In the genomic region with DNA sequence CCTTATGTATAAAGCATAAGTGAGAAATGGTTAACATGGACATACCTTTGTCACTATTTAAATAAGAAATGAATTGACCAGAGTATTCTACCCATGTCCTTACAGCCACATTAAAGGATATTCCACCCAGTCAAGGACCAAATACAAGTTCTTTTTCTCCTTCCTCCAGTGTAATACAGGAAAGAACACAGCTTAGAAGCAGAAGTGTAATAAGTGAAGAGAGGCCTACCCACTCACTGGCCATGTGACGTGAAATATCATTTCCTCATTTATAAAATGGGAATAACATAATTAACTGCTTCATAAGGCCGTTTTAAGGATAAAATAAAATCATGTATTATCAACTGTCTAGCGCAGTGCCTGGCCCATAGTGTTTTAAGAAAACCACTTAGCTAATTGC, we compare ENCODE assay signal across 17 cellular contexts.
"Had no signal": no experiment of that assay in that cellular context is flagged by ENCODE, and none has a peak within 500 bp of the region (broad histone marks: within the 10 kb centered on the region; RNA-seq: fewer than 3 reads in every experiment).

No MANE protein-coding gene starts in this region.

- DNase-seq: activated CD4-positive, alpha-beta T cell treated with anti-CD3 and anti-CD28 coated beads, Interleukin-2, amount 10 ng/mL, durations not matched to agents 24 days and 14 days; activated CD8-positive, alpha-beta T cell treated with anti-CD3 and anti-CD28 coated beads, Interleukin-2, amount 10 ng/mL, durations not matched to agents 7 days and 5 days; activated naive CD4-positive, alpha-beta T cell treated with Interleukin-2 at 50 U/mL for 16 hours; activated T-cell treated with anti-CD3 and anti-CD28 coated beads, Interleukin-2, amount 50 U/mL, for 24 hours; anterior cingulate cortex; central memory CD4-positive, alpha-beta T cell; colonic mucosa; gastrocnemius medialis; heart left ventricle; kidney glomerular epithelial cell; mesendoderm; retina; stimulated activated CD4-positive, alpha-beta T cell treated with anti-CD3 and anti-CD28 coated beads, Interleukin-12 subunit alpha, Interleukin-12 subunit beta, amount 100 ng/mL, for 4 hours; stimulated activated CD4-positive, alpha-beta T cell treated with anti-CD3 and anti-CD28 coated beads, Interleukin-1b, Interleukin-23, amount 100 ng/mL, for 48 hours; stimulated activated CD8-positive, alpha-beta memory T cell treated with anti-CD3 and anti-CD28 coated beads, Interleukin-4, amount 100 ng/mL, for 48 hours; stimulated activated naive CD4-positive, alpha-beta T cell had no signal

- H3K27me3 ChIP-seq: colonic mucosa, gastrocnemius medialis, heart left ventricle had no signal

- H3K4me1 ChIP-seq: colonic mucosa, parathyroid adenoma had no signal

- H3K4me3 ChIP-seq: colonic mucosa, gastrocnemius medialis, heart left ventricle had no signal

- H3K27ac ChIP-seq: colonic mucosa, gastrocnemius medialis, parathyroid adenoma had no signal

- H3K9me3 ChIP-seq: colonic mucosa, gastrocnemius medialis, heart left ventricle had no signal

- H3K36me3 ChIP-seq: colonic mucosa, gastrocnemius medialis, heart left ventricle had no signal
